ENCODE assay signal across 8 cellular contexts in the genomic region with DNA sequence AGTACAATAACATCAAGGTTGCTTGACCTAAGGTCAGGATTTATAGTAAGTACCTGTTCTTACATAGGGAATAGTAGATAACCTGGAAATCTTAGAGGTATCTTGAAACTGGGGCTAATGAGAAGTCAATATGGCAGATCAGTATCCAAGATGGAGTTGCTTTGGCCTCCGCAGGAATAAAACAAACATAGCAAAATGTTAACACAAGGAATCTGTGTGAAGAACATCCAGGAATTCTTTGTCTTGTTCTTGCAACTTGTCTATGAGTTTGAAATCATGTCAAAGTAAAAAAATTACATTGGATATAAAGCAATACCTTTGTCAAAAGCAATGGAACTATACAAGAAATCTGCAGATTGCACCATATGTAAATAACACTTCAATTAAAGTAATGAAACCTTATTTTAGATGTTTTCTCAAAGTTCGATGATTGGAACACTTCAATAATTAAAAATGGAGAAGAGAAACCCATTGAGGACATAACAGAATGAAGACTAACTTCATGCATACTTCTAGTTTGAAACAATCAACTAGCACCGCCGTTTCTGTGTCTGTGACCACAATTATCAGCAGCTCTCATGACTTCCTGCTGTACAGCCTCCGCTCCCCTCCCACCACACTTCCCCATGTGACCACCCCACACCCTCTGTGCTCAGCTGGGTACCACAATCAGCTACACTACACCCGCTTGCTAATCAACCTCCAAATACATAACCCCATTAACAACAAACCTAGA. TPM values are rescaled to one million over a fixed set of nuclear protein-coding genes. Genes with fewer than 3 reads are reported as not detected.
DNase-seq lines count a peak whose midpoint lies in the region; ATAC-seq and FAIRE-seq lines count a peak whose summit lies in the region.

No MANE protein-coding gene starts in this region.

- no peaks in the 10 kb centered on the region for H3K27me3 Mint-ChIP-seq in dendritic cell treated with granulocyte-macrophage colony-stimulating factor and Interleukin-4, amounts not matched to agents 40 ng/mL and 50 ng/mL, for 4 days

- no peak overlapping the region for H3K27ac ChIP-seq in substantia nigra (ENCODE audit: low read depth, low read length, poor library complexity, severe bottlenecking)

- ATAC-seq in GM18907 (IDR thresholded peaks at IDR 0.05; ENCODE audit: unreplicated experiment) (peak; percentile 99), HG02870 (IDR thresholded peaks at IDR 0.05; ENCODE audit: unreplicated experiment) (peak; percentile 99)

- peaks cover 11% of the 10 kb centered on the region for H3K36me3 Mint-ChIP-seq in dendritic cell treated with granulocyte-macrophage colony-stimulating factor and Interleukin-4, amounts not matched to agents 40 ng/mL and 50 ng/mL, for 4 days (ENCODE audit: low read depth)

- H3K4me3 Mint-ChIP-seq in dendritic cell treated with granulocyte-macrophage colony-stimulating factor and Interleukin-4, amounts not matched to agents 40 ng/mL and 50 ng/mL, for 4 days = peak overlapping the region; percentile 35

- DNase-seq in OCI-M2 (lab: John Stamatoyannopoulos, UW; ENCODE audit: unreplicated experiment) (peak; percentile 21), urothelium cell line (ENCODE audit: low spot score) (no peak), SK-N-DZ (ENCODE audit: low spot score) (no peak), substantia nigra (lab: John Stamatoyannopoulos, UW) (no peak), NCI-H510A (lab: John Stamatoyannopoulos, UW) (no peak)

- FAIRE-seq in urothelium cell line (lab: Jason Lieb, UNC) = peak; percentile 79

- peak overlapping the region; percentile 30 for H3K27ac Mint-ChIP-seq in dendritic cell treated with granulocyte-macrophage colony-stimulating factor and Interleukin-4, amounts not matched to agents 40 ng/mL and 50 ng/mL, for 4 days

- intact Hi-C loops in dendritic cell treated with granulocyte-macrophage colony-stimulating factor and Interleukin-4, amounts not matched to agents 40 ng/mL and 50 ng/mL, for 4 days (cut with micrococcal nuclease) = loop anchor here (5.0 kb wide), 1 partner anchor 807 kb away; no protein-coding TSS in a partner anchor

- no peaks in the 10 kb centered on the region for H3K9me3 Mint-ChIP-seq in dendritic cell treated with granulocyte-macrophage colony-stimulating factor and Interleukin-4, amounts not matched to agents 40 ng/mL and 50 ng/mL, for 4 days

- peaks cover 21% of the 10 kb centered on the region for H3K4me1 Mint-ChIP-seq in dendritic cell treated with granulocyte-macrophage colony-stimulating factor and Interleukin-4, amounts not matched to agents 40 ng/mL and 50 ng/mL, for 4 days (ENCODE audit: low read depth)

RNA-seq across cellular contexts. Expression of gene C2orf76, which starts 27.6 kb away (rescaled TPM):
- polyA plus RNA-seq in SK-N-DZ (2014; cell fraction: cytosol; rRNA removed) = 12.9 and 16.5 TPM in 2 replicates
- polyA plus RNA-seq in SK-N-DZ (2014; cell fraction: nucleus; rRNA removed) = 12.0 and 12.5 TPM in 2 replicates

RNA-seq across cellular contexts. Expression of gene DBI, which starts 27.8 kb away (rescaled TPM):
- 112 and 138 TPM in 2 replicates for polyA plus RNA-seq in SK-N-DZ (2014; cell fraction: cytosol; rRNA removed)
- 80.1 and 83.4 TPM in 2 replicates for polyA plus RNA-seq in SK-N-DZ (2014; cell fraction: nucleus; rRNA removed)
